8 cellular contexts compared by ENCODE assay signal in the genomic region with DNA sequence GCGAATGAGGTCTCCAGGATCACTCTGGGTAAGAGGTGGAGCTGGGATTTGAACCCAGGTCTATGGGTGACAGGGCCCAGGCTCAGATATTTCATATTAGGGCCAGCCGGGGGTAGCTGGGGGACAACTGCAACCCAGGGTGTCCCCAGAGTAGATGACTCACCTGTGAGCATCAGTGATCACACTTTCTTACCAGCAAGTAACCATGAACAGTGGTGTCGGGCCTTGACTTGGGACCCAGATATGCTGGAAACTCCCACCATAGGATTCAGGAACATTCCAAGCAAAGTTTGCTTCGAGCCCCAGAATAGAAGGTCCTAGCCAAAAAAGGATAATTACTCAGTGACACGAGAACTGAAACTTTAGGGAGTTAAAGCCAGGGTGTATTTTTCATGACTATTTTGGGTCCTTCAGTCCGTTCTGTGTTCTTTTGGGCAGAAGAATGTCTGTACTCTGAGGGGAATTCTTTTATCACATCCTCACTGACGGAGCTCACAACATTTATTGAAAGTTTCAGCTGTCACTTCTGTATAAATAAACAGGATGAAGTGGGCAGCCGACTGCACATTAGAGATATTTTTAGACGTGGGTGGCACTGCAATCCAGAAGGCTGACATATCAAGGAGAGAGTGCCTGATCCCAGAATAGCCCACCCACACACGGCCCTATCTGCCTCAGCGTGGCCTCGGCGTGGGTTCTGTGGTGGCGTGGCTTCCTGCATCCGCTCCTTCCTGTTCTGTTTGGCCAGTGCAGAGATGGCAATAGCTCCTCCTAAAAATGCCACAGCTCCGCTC. TPM values are rescaled to one million over a fixed set of nuclear protein-coding genes. Genes with fewer than 3 reads are reported as not detected.
DNase-seq lines count a peak whose midpoint lies in the region; ATAC-seq and TF ChIP-seq lines count a peak whose summit lies in the region.

No MANE protein-coding gene starts in this region.

- no peaks in the 10 kb centered on the region for H4K20me1 ChIP-seq in PC-3 (ENCODE audit: low read length)

- H3K4me2 ChIP-seq in PC-3 (ENCODE audit: low read length): no peak overlapping the region

- no peaks in the 10 kb centered on the region for H3K9me3 ChIP-seq in PC-3 (ENCODE audit: low read length)
- H3K9me3 ChIP-seq in esophagus muscularis mucosa: peaks cover 0 to 9% (median 4%) of the 10 kb centered on the region in 4 donors

- H3K4me3 ChIP-seq in PC-3 (ENCODE audit: low read length) (no peak overlapping the region), esophagus muscularis mucosa (peak overlapping the region in 1 of 4 donors; percentile 15)

- H3K27ac ChIP-seq in PC-3 (ENCODE audit: low read length) (no peak overlapping the region), esophagus muscularis mucosa (replicated peaks in 1 of 4) (peak overlapping the region; percentile 80 to 95 (median 87))

- 19% methylated on average over 16 of the region's 16 CpGs for WGBS in esophagus muscularis mucosa

- peak; percentile 82 for TF ChIP-seq EP300 in esophagus muscularis mucosa (IDR thresholded peaks at IDR 0.05)

- no peak for TF ChIP-seq POLR2A in esophagus muscularis mucosa (IDR thresholded peaks at IDR 0.05; ENCODE audit: low read depth)

- H3K27me3 ChIP-seq in PC-3 (ENCODE audit: low read length) (no peaks in the 10 kb centered on the region), esophagus muscularis mucosa (no peaks in the 10 kb centered on the region)

- H3F3A ChIP-seq in PC-3 (ENCODE audit: low read length, unreplicated experiment): no peaks in the 10 kb centered on the region

- no peaks in the 10 kb centered on the region for H3K79me2 ChIP-seq in PC-3 (ENCODE audit: low read length)

- intact Hi-C loops in PC-3 (cut with micrococcal nuclease) (no loop called here), esophagus muscularis mucosa (cut with DNase I) (no loop called here), posterior cingulate gyrus (cut with DNase I) (no loop called here)

- no peak for TF ChIP-seq CTCF in PC-3 (conservative IDR thresholded peaks at IDR 0.05; ENCODE audit: low read depth, low read length)
- TF ChIP-seq CTCF in esophagus muscularis mucosa (IDR thresholded peaks at IDR 0.05): no peak

- CTCF ChIA-PET in PC-3 (lab: Charles Lee): no interaction called here

- DNase-seq in ELR (ENCODE audit: low read depth): peak; percentile 25
- no peak for DNase-seq in PC-3
- no peak for DNase-seq in esophagus muscularis mucosa (ENCODE audit: extremely low spot score)
- peak in 6 of 10 donors; percentile 27 to 87 (median 58) for DNase-seq in posterior cingulate gyrus
- no peak for DNase-seq in central memory CD4-positive, alpha-beta T cell
- no peak for DNase-seq in SIG-M5 treated with dmso at 0.1 percent for 504 hours (lab: John Stamatoyannopoulos, UW; ENCODE audit: unreplicated experiment)

- POLR2A ChIA-PET in PC-3 (lab: Charles Lee; ENCODE audit: unreplicated experiment): no interaction called here

- H3K4me1 ChIP-seq in PC-3 (ENCODE audit: insufficient read depth, low read length) (no peaks in the 10 kb centered on the region), esophagus muscularis mucosa (peaks cover 14 to 46% (median 42%) of the 10 kb centered on the region in 4 donors)

- H3K36me3 ChIP-seq in PC-3 (ENCODE audit: low read depth, low read length) (peaks cover 7% of the 10 kb centered on the region; the same call in 1 of the 2 replicates), esophagus muscularis mucosa (peaks cover 0 to 6% (median 0%) of the 10 kb centered on the region in 4 donors)

- H3K9ac ChIP-seq in PC-3 (ENCODE audit: low read length): no peak overlapping the region

- TSS peak; percentile 7 for BruUV-seq in PC-3 (replicated peaks; lab: Mats Ljungman, UMichigan)

- no peak for ATAC-seq in PC-3
- no peak for ATAC-seq in GM18870 (IDR thresholded peaks at IDR 0.05; ENCODE audit: unreplicated experiment)
- no peak for ATAC-seq in GM19467 (IDR thresholded peaks at IDR 0.05; ENCODE audit: unreplicated experiment)

- no peaks in the 10 kb centered on the region for H3K9me2 ChIP-seq in PC-3 (replicated peaks; ENCODE audit: low read length)

- no peak overlapping the region for H2AFZ ChIP-seq in PC-3 (ENCODE audit: low read length)

RNA-seq across cellular contexts. Expression of a gene that starts 45.6 kb away (rescaled TPM):
- 210 and 248 TPM in 2 replicates for total RNA-seq in PC-3 (2014; rRNA removed)
- 100 to 1,000 TPM; 172 to 287 (median 231) TPM for total RNA-seq in esophagus muscularis mucosa

Comparison
In these comparisons a context has a peak if more than half of its experiments do, and no peak if none do; other contexts are left out.
1. DNase-seq: peak in ELR (single experiment) and posterior cingulate gyrus (6 of 10); none in PC-3 (single experiment), esophagus muscularis mucosa (single experiment), central memory CD4-positive, alpha-beta T cell (single experiment) and SIG-M5 treated with dmso at 0.1 percent for 504 hours (single experiment).